In genomic region chr1:47337350-47337749, GRCh38 we compare ENCODE assay signal across 21 cellular contexts.
"Had no signal": no experiment of that assay in that cellular context is flagged by ENCODE, and none has a peak within 500 bp of the region (broad histone marks: within the 10 kb centered on the region; RNA-seq: fewer than 3 reads in every experiment).

No MANE protein-coding gene starts in this region.

- H3K4me3 ChIP-seq: cardiac muscle cell had no signal

- H3K36me3 ChIP-seq: cardiac muscle cell had no signal

- H3K36me3 Mint-ChIP-seq: WTC11 had no signal

- H3K27ac Mint-ChIP-seq: activated CD8-positive, alpha-beta memory T cell treated with anti-CD3 and anti-CD28 coated beads, Interleukin-2, amount 10 ng/mL, durations not matched to agents 7 days and 5 days; activated naive CD4-positive, alpha-beta T cell treated with anti-CD3 and anti-CD28 coated beads for 36 hours; activated naive CD8-positive, alpha-beta T cell treated with anti-CD3 and anti-CD28 coated beads for 36 hours; T-helper 17 cell; WTC11 had no signal

- H3K27ac ChIP-seq: brain microvascular endothelial cell, cardiac muscle cell had no signal

- ATAC-seq: activated CD8-positive, alpha-beta memory T cell treated with anti-CD3 and anti-CD28 coated beads, Interleukin-2, amount 10 ng/mL, durations not matched to agents 7 days and 5 days; PC-3; T-helper 17 cell; WTC11 had no signal

- DNase-seq: activated CD4-positive, alpha-beta T cell treated with anti-CD3 and anti-CD28 coated beads for 48 hours; activated CD4-positive, alpha-beta T cell treated with anti-CD3 and anti-CD28 coated beads, Interleukin-2, amount 50 U/mL, for 4 hours; activated CD4-positive, CD25-positive, alpha-beta regulatory T cell treated with anti-CD3 and anti-CD28 coated beads, Interleukin-2, amount 50 U/mL, for 72 hours; activated CD8-positive, alpha-beta memory T cell treated with anti-CD3 and anti-CD28 coated beads, Interleukin-2, amount 10 ng/mL, durations not matched to agents 7 days and 5 days; activated effector memory CD4-positive, alpha-beta T cell treated with anti-CD3 and anti-CD28 coated beads, Interleukin-2, amount 50 U/mL, for 16 hours; activated naive CD4-positive, alpha-beta T cell treated with anti-CD3 and anti-CD28 coated beads for 36 hours; activated naive CD8-positive, alpha-beta T cell treated with anti-CD3 and anti-CD28 coated beads for 36 hours; activated T-cell treated with anti-CD3 and anti-CD28 coated beads, Interleukin-2, amount 50 U/mL, for 24 hours; brain microvascular endothelial cell; KBM-7; NCI-H1105; NCI-H1436; NCI-H1694 treated with DMSO at 0.1 percent for 48 hours; NCI-H2029 treated with DMSO at 0.1 percent for 48 hours; NCI-H510A treated with DMSO at 0.1 percent for 48 hours; PC-3; SIG-M5; T-helper 17 cell; T-helper 9 cell had no signal

- H3K9me3 Mint-ChIP-seq: activated naive CD4-positive, alpha-beta T cell treated with anti-CD3 and anti-CD28 coated beads for 36 hours; activated naive CD8-positive, alpha-beta T cell treated with anti-CD3 and anti-CD28 coated beads for 36 hours; activated T-cell treated with anti-CD3 and anti-CD28 coated beads, Interleukin-2, amount 50 U/mL, for 24 hours; WTC11 had no signal

- H3K27me3 ChIP-seq: brain microvascular endothelial cell, cardiac muscle cell had no signal
